ENCODE assay signal across 11 cellular contexts in genomic region chr9:127844821-127845359, GRCh38. TPM values are rescaled to one million over a fixed set of nuclear protein-coding genes. Genes with fewer than 3 reads are reported as not detected.
DNase-seq lines count a peak whose midpoint lies in the region; ATAC-seq, FAIRE-seq and TF ChIP-seq lines count a peak whose summit lies in the region.
"Had no signal": no experiment of that assay in that cellular context is flagged by ENCODE, and none has a peak within 500 bp of the region (broad histone marks: within the 10 kb centered on the region; RNA-seq: fewer than 3 reads in every experiment).

No MANE protein-coding gene starts in this region.

- TF ChIP-seq POLR2A in K562 (conservative IDR thresholded peaks at IDR 0.05) (no peak), ovary (IDR thresholded peaks at IDR 0.05) (no peak), GM12891 (IDR thresholded peaks at IDR 0.05; ENCODE audit: low read depth, low read length) (no peak)

- peak; percentile 23; the same call in 2 of the 3 replicates for ATAC-seq in K562
- ATAC-seq in activated CD8-positive, alpha-beta T cell treated with anti-CD3 and anti-CD28 coated beads for 36 hours, result no peak

- H3K4me2 ChIP-seq in K562 (ENCODE audit: insufficient read depth, low read length), result no peak overlapping the region
- H3K4me2 ChIP-seq in hepatocyte, result no peak overlapping the region
- H3K4me2 ChIP-seq: A549 had no signal

- H3K4me1 ChIP-seq in ACC112 (ENCODE audit: control insufficient read depth, insufficient read depth, low read length, unreplicated experiment) (peaks cover 60% of the 10 kb centered on the region), K562 (replicated peaks in 1 of 2; ENCODE audit: control insufficient read depth in 2 of 2, insufficient read depth in 2 of 2, low read length in 2 of 2) (peaks cover 23 to 31% of the 10 kb centered on the region in 2 experiments), hepatocyte (ENCODE audit: insufficient read depth) (peaks cover 10% of the 10 kb centered on the region), ovary (ENCODE audit: insufficient read depth) (peaks cover 42% of the 10 kb centered on the region)
- H3K4me1 ChIP-seq: A549 had no signal

- H3K27ac Mint-ChIP-seq in activated CD8-positive, alpha-beta T cell treated with anti-CD3 and anti-CD28 coated beads for 36 hours, result no peak overlapping the region
- H3K27ac Mint-ChIP-seq: activated B cell treated with CpG ODN at 0.5 μM for 24 hours had no signal

- no peak for TF ChIP-seq CTCF in K562 (IDR thresholded peaks at IDR 0.05 in 2 of 3, conservative IDR thresholded peaks at IDR 0.05 in 1 of 3; ENCODE audit: insufficient read depth in 2 of 3, low read depth in 1 of 3, low read length in 3 of 3)
- no peak for TF ChIP-seq CTCF in hepatocyte (IDR thresholded peaks at IDR 0.05; ENCODE audit: poor library complexity)
- TF ChIP-seq CTCF in ovary (IDR thresholded peaks at IDR 0.05), result no peak
- TF ChIP-seq CTCF in activated CD8-positive, alpha-beta T cell treated with anti-CD3 and anti-CD28 coated beads for 36 hours (IDR thresholded peaks at IDR 0.05), result no peak

- H3K9ac ChIP-seq in K562 (ENCODE audit: insufficient read depth in 1 of 2, low read depth in 2 of 2, low read length in 2 of 2), result peak overlapping the region; percentile 5 to 74; a peak in 2 of 4 replicates

- H3K79me2 ChIP-seq in ACC112 (ENCODE audit: control insufficient read depth, insufficient read depth, low read length, unreplicated experiment) (peaks cover 86% of the 10 kb centered on the region), K562 (ENCODE audit: control insufficient read depth, insufficient read depth, low read length) (no peaks in the 10 kb centered on the region), hepatocyte (no peaks in the 10 kb centered on the region)

- H3K27me3 ChIP-seq in ACC112 (ENCODE audit: insufficient read depth, low read length) (no peaks in the 10 kb centered on the region), K562 (ENCODE audit: control insufficient read depth in 2 of 2, insufficient read depth in 2 of 2, low read length in 2 of 2) (no peaks in the 10 kb centered on the region), hepatocyte (no peaks in the 10 kb centered on the region), ovary (no peaks in the 10 kb centered on the region)

- H3K27ac ChIP-seq in ACC112 (ENCODE audit: low read depth, low read length) (peak overlapping the region; percentile 91), K562 (ENCODE audit: extremely low read depth, low read depth, low read length) (peak overlapping the region; percentile 19; the same call in 1 of the 3 replicates), hepatocyte (peak overlapping the region; percentile 20), ovary (peak overlapping the region; percentile 87)
- H3K27ac ChIP-seq: A549 had no signal

- CTCF ChIA-PET in K562 (lab: Yijun Ruan, JAX; ENCODE audit: low intra/inter-chr PET ratio), result no interaction called here
- CTCF ChIA-PET in activated CD8-positive, alpha-beta T cell treated with anti-CD3 and anti-CD28 coated beads for 36 hours (lab: Charles Lee), result interaction anchor here (1.2 kb wide), 1 partner anchor 8 kb away, joined by 3 read pairs; no protein-coding TSS in a partner anchor

- H3K36me3 Mint-ChIP-seq in activated CD8-positive, alpha-beta T cell treated with anti-CD3 and anti-CD28 coated beads for 36 hours (ENCODE audit: low read depth), result peaks cover 12% of the 10 kb centered on the region

- no peaks in the 10 kb centered on the region for H3K4me1 Mint-ChIP-seq in activated CD8-positive, alpha-beta T cell treated with anti-CD3 and anti-CD28 coated beads for 36 hours (ENCODE audit: low read depth)
- H3K4me1 Mint-ChIP-seq: activated B cell treated with CpG ODN at 0.5 μM for 24 hours had no signal

- H3K4me3 Mint-ChIP-seq in activated CD8-positive, alpha-beta T cell treated with anti-CD3 and anti-CD28 coated beads for 36 hours, result no peak overlapping the region
- H3K4me3 Mint-ChIP-seq: activated B cell treated with CpG ODN at 0.5 μM for 24 hours had no signal

- H3K27me3 Mint-ChIP-seq in activated CD8-positive, alpha-beta T cell treated with anti-CD3 and anti-CD28 coated beads for 36 hours, result no peaks in the 10 kb centered on the region
- H3K27me3 Mint-ChIP-seq: activated B cell treated with CpG ODN at 0.5 μM for 24 hours had no signal

- H2AFZ ChIP-seq in ACC112 (ENCODE audit: low read length, unreplicated experiment) (peak overlapping the region; percentile 1), K562 (ENCODE audit: low read depth, low read length) (peak overlapping the region; percentile 84), hepatocyte (no peak overlapping the region)

- H3K9me2 ChIP-seq in hepatocyte (replicated peaks; ENCODE audit: insufficient read depth), result no peaks in the 10 kb centered on the region

- H4K20me1 ChIP-seq in K562 (replicated peaks; ENCODE audit: control insufficient read depth, insufficient read depth, low read length), result no peaks in the 10 kb centered on the region
- no peaks in the 10 kb centered on the region for H4K20me1 ChIP-seq in hepatocyte (ENCODE audit: insufficient read depth, poor library complexity, severe bottlenecking)

- H3K36me3 ChIP-seq in ACC112 (ENCODE audit: insufficient read depth, low read length) (peaks cover 21% of the 10 kb centered on the region), K562 (ENCODE audit: control insufficient read depth, insufficient read depth, low read length) (no peaks in the 10 kb centered on the region), hepatocyte (replicated peaks; ENCODE audit: insufficient read depth, low read depth) (no peaks in the 10 kb centered on the region), ovary (no peaks in the 10 kb centered on the region)

- POLR2A ChIA-PET in K562 (lab: Yijun Ruan, JAX), result interaction anchor here (0.9 to 1.2 kb wide), 2 partner anchors 16 to 17 kb away, joined by 3 to 5 read pairs; no protein-coding TSS in a partner anchor
- POLR2A ChIA-PET in activated CD8-positive, alpha-beta T cell treated with anti-CD3 and anti-CD28 coated beads for 36 hours (lab: Charles Lee), result interaction anchor here (0.9 kb wide), 1 partner anchor 40 kb away, joined by 3 read pairs; no protein-coding TSS in a partner anchor

- H3K9me1 ChIP-seq in K562 (ENCODE audit: control insufficient read depth, insufficient read depth, low read length), result peaks cover 3% of the 10 kb centered on the region

- in situ Hi-C loops in K562 (cut with MboI), result no loop called here

- FAIRE-seq in K562 (lab: Jason Lieb, UNC), result no peak
- no peak for FAIRE-seq in GM12891 (lab: Jason Lieb, UNC)
- FAIRE-seq: A549 had no signal

- no peak for DNase-seq in K562 (ENCODE audit: extremely low read depth in 1 of 4, low spot score in 3 of 4)
- peak; percentile 4 for DNase-seq in hepatocyte (ENCODE audit: low spot score)
- DNase-seq in ovary, result peak in 4 of 5 donors; percentile 51 to 69 (median 62)
- no peak for DNase-seq in activated T-cell treated with anti-CD3 and anti-CD28 coated beads for 4 hours
- no peak for DNase-seq in GM12891 (ENCODE audit: insufficient read length, low spot score)
- no peak for DNase-seq in cortex of kidney (lab: John Stamatoyannopoulos, UW)
- DNase-seq in activated CD8-positive, alpha-beta T cell treated with anti-CD3 and anti-CD28 coated beads for 36 hours, result no peak
- DNase-seq: activated B cell treated with CpG ODN at 0.5 μM for 24 hours; activated effector memory CD4-positive, alpha-beta T cell treated with anti-CD3 and anti-CD28 coated beads, Interleukin-2, amount 50 U/mL, for 16 hours had no signal

- intact Hi-C loops in K562 (cut with micrococcal nuclease) (no loop called here), ovary (cut with DNase I) (no loop called here)
- intact Hi-C loops in activated CD8-positive, alpha-beta T cell treated with anti-CD3 and anti-CD28 coated beads for 36 hours (cut with micrococcal nuclease), result no loop called here

- TF ChIP-seq EP300 in K562 (IDR thresholded peaks at IDR 0.05; ENCODE audit: low read length) (no peak), ovary (IDR thresholded peaks at IDR 0.05) (no peak)

- peaks cover 12% of the 10 kb centered on the region for H3K9me3 Mint-ChIP-seq in activated CD8-positive, alpha-beta T cell treated with anti-CD3 and anti-CD28 coated beads for 36 hours

- no TSS peak for BruUV-seq in K562 (replicated peaks; lab: Mats Ljungman, UMichigan)

- H3K4me3 ChIP-seq in ACC112 (ENCODE audit: low read depth, low read length), result peak overlapping the region; percentile 43
- no peak overlapping the region for H3K4me3 ChIP-seq in K562
- H3K4me3 ChIP-seq in hepatocyte, result no peak overlapping the region
- H3K4me3 ChIP-seq in ovary, result no peak overlapping the region
- H3K4me3 ChIP-seq: A549 had no signal

- WGBS in K562 (ENCODE audit: insufficient coverage, low coverage, missing lambda C conversion rate), result 80% methylated on average over 15 of the region's 16 CpGs
- WGBS in hepatocyte (ENCODE audit: low lambda C conversion rate, missing lambda C conversion rate), result 66% methylated on average over 16 of the region's 16 CpGs
- WGBS in ovary, 3 donors, result 12 to 38% (median 14%) methylated on average over 16 of the region's 16 CpGs

- H3K9me3 ChIP-seq in K562 (replicated peaks; ENCODE audit: control insufficient read depth, insufficient read depth, low read depth, low read length), result peaks cover 12% of the 10 kb centered on the region
- H3K9me3 ChIP-seq in hepatocyte (ENCODE audit: low read depth), result no peaks in the 10 kb centered on the region
- H3K9me3 ChIP-seq in ovary, result no peaks in the 10 kb centered on the region

- no peak for TF ChIP-seq RAD21 in K562 (CRISPR knock-in tag; conservative IDR thresholded peaks at IDR 0.05 in 1 of 2, IDR thresholded peaks at IDR 0.05 in 1 of 2)

RNA-seq across cellular contexts. Expression of gene ENG, which starts 9.6 kb away (rescaled TPM):
- total RNA-seq in K562 (2011; cell fraction: chromatin; rRNA removed; ENCODE audit: low replicate concordance), result 0.51 and 0.69 TPM in 2 replicates
- total RNA-seq in K562 (2011; cell fraction: nucleolus; rRNA removed), result 0.50 and 1.1 TPM in 2 replicates
- total RNA-seq in K562 (2011; cell fraction: nucleoplasm; rRNA removed), result not detected in 2 replicates
- total RNA-seq in K562 (2014; rRNA removed) (0.16 and 0.23 TPM in 2 replicates), K562 (2014; rRNA removed; fragmentation: Illumina TruSeq; extraction: Trizol) (0.07 TPM in 1 of 2 replicates, not detected in the other), K562 (2015; rRNA removed; fragmentation: Illumina TruSeq; extraction: Trizol) (0.04 TPM in 1 of 2 replicates, not detected in the other), K562 (2021) (0.40 and 0.51 TPM in 2 replicates), hepatocyte (3.2 and 6.8 TPM in 2 replicates), ovary (100 to 1,000 TPM in 5 of 7 donors, 10 to 100 TPM in 2; 59.7 to 298 (median 217) TPM)
- polyA plus RNA-seq in K562 (2011; rRNA removed) (0.14 and 0.27 TPM in 2 replicates), K562 (2014; fragmentation: Illumina TruSeq; extraction: Trizol) (0.24 and 0.28 TPM in 2 replicates), K562 (2014; fragmentation: Nextera tagmentation; extraction: Ambion mirVana) (under 1 TPM in 1 of 2 experiments, not detected in 1; 0.13 TPM), K562 (2014; rRNA removed) (0.13 TPM in 1 of 2 replicates, not detected in the other), hepatocyte (19.4 and 21.2 TPM in 2 replicates), ovary (100 to 1,000 TPM in 1 of 2 donors, 10 to 100 TPM in 1; 54.7 to 191 TPM)
- polyA plus RNA-seq in K562 (2011; cell fraction: cytosol; rRNA removed), result 0.19 TPM in 2 replicates
- 0.21 and 0.33 TPM in 2 replicates for polyA plus RNA-seq in K562 (2011; cell fraction: nucleus; rRNA removed)
- polyA plus RNA-seq in K562 (2012), result 0.73 and 1.6 TPM in 2 replicates
- polyA minus RNA-seq in K562 (2011; rRNA and poly(A)+ RNA removed), result 0.06 TPM in 1 of 2 replicates, not detected in the other
- 0.64 TPM in 1 of 2 replicates, not detected in the other for polyA minus RNA-seq in K562 (2011; cell fraction: cytosol; rRNA and poly(A)+ RNA removed)
- polyA minus RNA-seq in K562 (2011; cell fraction: nucleus; rRNA and poly(A)+ RNA removed), result not detected in 2 replicates
- polyA plus RNA-seq in GM12891 (2012; ENCODE audit: low read depth, missing spikeins), result 3.3 TPM
- total RNA-seq in activated CD8-positive, alpha-beta T cell treated with anti-CD3 and anti-CD28 coated beads for 36 hours, result 10 to 100 TPM; 14.2 to 15.0 TPM

RNA-seq across cellular contexts. Expression of gene AK1, which starts 32.6 kb away (rescaled TPM):
- total RNA-seq in K562 (2011; cell fraction: chromatin; rRNA removed; ENCODE audit: low replicate concordance), result 1.9 and 7.3 TPM in 2 replicates
- 7.1 and 11.2 TPM in 2 replicates for total RNA-seq in K562 (2011; cell fraction: nucleolus; rRNA removed)
- total RNA-seq in K562 (2011; cell fraction: nucleoplasm; rRNA removed), result 3.7 and 5.5 TPM in 2 replicates
- total RNA-seq in K562 (2014; rRNA removed) (33.2 and 56.5 TPM in 2 replicates), K562 (2014; rRNA removed; fragmentation: Illumina TruSeq; extraction: Trizol) (15.1 and 22.6 TPM in 2 replicates), K562 (2015; rRNA removed; fragmentation: Illumina TruSeq; extraction: Trizol) (38.7 and 39.0 TPM in 2 replicates), K562 (2021) (67.6 and 71.8 TPM in 2 replicates), hepatocyte (28.3 and 39.8 TPM in 2 replicates), ovary (100 to 1,000 TPM in 6 of 7 donors, 10 to 100 TPM in 1; 30.9 to 174 (median 151) TPM)
- polyA plus RNA-seq in K562 (2011; rRNA removed) (37.2 and 44.6 TPM in 2 replicates), K562 (2014; fragmentation: Illumina TruSeq; extraction: Trizol) (68.8 and 76.7 TPM in 2 replicates), K562 (2014; fragmentation: Nextera tagmentation; extraction: Ambion mirVana) (10 to 100 TPM; 10.1 to 38.9 TPM), K562 (2014; rRNA removed) (58.1 and 73.2 TPM in 2 replicates), hepatocyte (85.9 and 91.3 TPM in 2 replicates), ovary (10 to 100 TPM; 37.7 to 87.4 TPM)
- polyA plus RNA-seq in K562 (2011; cell fraction: cytosol; rRNA removed), result 48.4 and 109 TPM in 2 replicates
- polyA plus RNA-seq in K562 (2011; cell fraction: nucleus; rRNA removed), result 29.2 and 57.2 TPM in 2 replicates
- polyA plus RNA-seq in K562 (2012), result 69.4 and 83.0 TPM in 2 replicates
- polyA minus RNA-seq in K562 (2011; rRNA and poly(A)+ RNA removed), result 10.3 and 14.5 TPM in 2 replicates
- 11.4 and 13.5 TPM in 2 replicates for polyA minus RNA-seq in K562 (2011; cell fraction: cytosol; rRNA and poly(A)+ RNA removed)
- polyA minus RNA-seq in K562 (2011; cell fraction: nucleus; rRNA and poly(A)+ RNA removed), result 1.2 and 2.1 TPM in 2 replicates
- polyA plus RNA-seq in GM12891 (2012; ENCODE audit: low read depth, missing spikeins), result 7.0 TPM
- total RNA-seq in activated CD8-positive, alpha-beta T cell treated with anti-CD3 and anti-CD28 coated beads for 36 hours, result 10 to 100 TPM; 12.1 to 14.8 TPM

RNA-seq across cellular contexts. Expression of gene FPGS, which starts 42.2 kb away (rescaled TPM):
- 82.8 and 192 TPM in 2 replicates for total RNA-seq in K562 (2011; cell fraction: chromatin; rRNA removed; ENCODE audit: low replicate concordance)
- total RNA-seq in K562 (2011; cell fraction: nucleolus; rRNA removed), result 117 and 131 TPM in 2 replicates
- total RNA-seq in K562 (2011; cell fraction: nucleoplasm; rRNA removed), result 76.6 and 93.6 TPM in 2 replicates
- 77.1 and 91.1 TPM in 2 replicates for total RNA-seq in K562 (2014; rRNA removed)
- 19.7 and 32.6 TPM in 2 replicates for total RNA-seq in K562 (2014; rRNA removed; fragmentation: Illumina TruSeq; extraction: Trizol)
- total RNA-seq in K562 (2015; rRNA removed; fragmentation: Illumina TruSeq; extraction: Trizol), result 52.9 and 54.0 TPM in 2 replicates
- 85.1 and 90.2 TPM in 2 replicates for total RNA-seq in K562 (2021)
- polyA plus RNA-seq in K562 (2011; rRNA removed), result 59.2 and 65.5 TPM in 2 replicates
- polyA plus RNA-seq in K562 (2011; cell fraction: cytosol; rRNA removed), result 77.6 and 147 TPM in 2 replicates
- 83.8 and 119 TPM in 2 replicates for polyA plus RNA-seq in K562 (2011; cell fraction: nucleus; rRNA removed)
- polyA plus RNA-seq in K562 (2012), result 59.3 and 62.8 TPM in 2 replicates
- 86.4 and 87.8 TPM in 2 replicates for polyA plus RNA-seq in K562 (2014; fragmentation: Illumina TruSeq; extraction: Trizol)
- 1 to 10 TPM in 1 of 2 experiments, under 1 TPM in 1; 0.84 to 2.0 TPM for polyA plus RNA-seq in K562 (2014; fragmentation: Nextera tagmentation; extraction: Ambion mirVana)
- polyA plus RNA-seq in K562 (2014; rRNA removed), result 61.4 and 63.1 TPM in 2 replicates
- polyA minus RNA-seq in K562 (2011; rRNA and poly(A)+ RNA removed), result 31.3 and 52.3 TPM in 2 replicates
- 47.3 and 50.9 TPM in 2 replicates for polyA minus RNA-seq in K562 (2011; cell fraction: cytosol; rRNA and poly(A)+ RNA removed)
- 28.5 and 31.4 TPM in 2 replicates for polyA minus RNA-seq in K562 (2011; cell fraction: nucleus; rRNA and poly(A)+ RNA removed)
- 27.4 and 30.9 TPM in 2 replicates for total RNA-seq in hepatocyte
- polyA plus RNA-seq in hepatocyte, result 48.5 and 52.2 TPM in 2 replicates
- 100 to 1,000 TPM; 111 to 209 (median 158) TPM for total RNA-seq in ovary
- polyA plus RNA-seq in ovary, result 100 to 1,000 TPM in 1 of 2 donors, 10 to 100 TPM in 1; 18.9 to 108 TPM
- 48.1 TPM for polyA plus RNA-seq in GM12891 (2012; ENCODE audit: low read depth, missing spikeins)
- total RNA-seq in activated CD8-positive, alpha-beta T cell treated with anti-CD3 and anti-CD28 coated beads for 36 hours, result 10 to 100 TPM; 79.8 to 80.4 TPM

RNA-seq across cellular contexts. Expression of gene ST6GALNAC6, which starts 54.5 kb away (rescaled TPM):
- total RNA-seq in K562 (2011; cell fraction: chromatin; rRNA removed; ENCODE audit: low replicate concordance), result 18.9 and 41.8 TPM in 2 replicates
- 25.3 and 31.9 TPM in 2 replicates for total RNA-seq in K562 (2011; cell fraction: nucleolus; rRNA removed)
- total RNA-seq in K562 (2011; cell fraction: nucleoplasm; rRNA removed), result 19.5 and 22.4 TPM in 2 replicates
- total RNA-seq in K562 (2014; rRNA removed) (13.0 and 16.0 TPM in 2 replicates), K562 (2014; rRNA removed; fragmentation: Illumina TruSeq; extraction: Trizol) (6.4 and 8.2 TPM in 2 replicates), K562 (2015; rRNA removed; fragmentation: Illumina TruSeq; extraction: Trizol) (16.8 and 17.0 TPM in 2 replicates), K562 (2021) (17.3 and 18.7 TPM in 2 replicates), hepatocyte (31.8 and 37.3 TPM in 2 replicates), ovary (100 to 1,000 TPM in 5 of 7 donors, 10 to 100 TPM in 2; 58.5 to 141 (median 111) TPM)
- polyA plus RNA-seq in K562 (2011; rRNA removed) (23.0 and 23.7 TPM in 2 replicates), K562 (2014; fragmentation: Illumina TruSeq; extraction: Trizol) (14.5 and 15.6 TPM in 2 replicates), K562 (2014; fragmentation: Nextera tagmentation; extraction: Ambion mirVana) (under 1 TPM; 0.13 to 0.20 TPM), K562 (2014; rRNA removed) (16.4 and 19.0 TPM in 2 replicates), hepatocyte (47.7 and 61.2 TPM in 2 replicates), ovary (100 to 1,000 TPM in 1 of 2 donors, 10 to 100 TPM in 1; 52.5 to 145 TPM)
- polyA plus RNA-seq in K562 (2011; cell fraction: cytosol; rRNA removed), result 30.5 and 46.9 TPM in 2 replicates
- polyA plus RNA-seq in K562 (2011; cell fraction: nucleus; rRNA removed), result 51.3 and 78.0 TPM in 2 replicates
- polyA plus RNA-seq in K562 (2012), result 13.2 and 13.7 TPM in 2 replicates
- 5.5 and 6.3 TPM in 2 replicates for polyA minus RNA-seq in K562 (2011; rRNA and poly(A)+ RNA removed)
- 3.5 and 5.2 TPM in 2 replicates for polyA minus RNA-seq in K562 (2011; cell fraction: cytosol; rRNA and poly(A)+ RNA removed)
- polyA minus RNA-seq in K562 (2011; cell fraction: nucleus; rRNA and poly(A)+ RNA removed), result 10.4 and 11.2 TPM in 2 replicates
- 23.2 TPM for polyA plus RNA-seq in GM12891 (2012; ENCODE audit: low read depth, missing spikeins)
- total RNA-seq in activated CD8-positive, alpha-beta T cell treated with anti-CD3 and anti-CD28 coated beads for 36 hours, result 10 to 100 TPM; 36.9 to 38.8 TPM

RNA-seq across cellular contexts. Expression of gene CDK9, which starts 59.1 kb away (rescaled TPM):
- 56.0 and 127 TPM in 2 replicates for total RNA-seq in K562 (2011; cell fraction: chromatin; rRNA removed; ENCODE audit: low replicate concordance)
- total RNA-seq in K562 (2011; cell fraction: nucleolus; rRNA removed), result 76.7 and 85.9 TPM in 2 replicates
- 52.5 and 57.5 TPM in 2 replicates for total RNA-seq in K562 (2011; cell fraction: nucleoplasm; rRNA removed)
- total RNA-seq in K562 (2014; rRNA removed), result 33.0 and 36.7 TPM in 2 replicates
- total RNA-seq in K562 (2014; rRNA removed; fragmentation: Illumina TruSeq; extraction: Trizol), result 27.5 and 27.9 TPM in 2 replicates
- 28.1 and 29.8 TPM in 2 replicates for total RNA-seq in K562 (2015; rRNA removed; fragmentation: Illumina TruSeq; extraction: Trizol)
- total RNA-seq in K562 (2021), result 75.2 and 78.6 TPM in 2 replicates
- polyA plus RNA-seq in K562 (2011; rRNA removed), result 44.6 and 51.9 TPM in 2 replicates
- 44.4 and 58.1 TPM in 2 replicates for polyA plus RNA-seq in K562 (2011; cell fraction: cytosol; rRNA removed)
- polyA plus RNA-seq in K562 (2011; cell fraction: nucleus; rRNA removed), result 121 and 155 TPM in 2 replicates
- polyA plus RNA-seq in K562 (2012), result 52.1 and 60.8 TPM in 2 replicates
- polyA plus RNA-seq in K562 (2014; fragmentation: Illumina TruSeq; extraction: Trizol), result 54.1 and 60.5 TPM in 2 replicates
- polyA plus RNA-seq in K562 (2014; fragmentation: Nextera tagmentation; extraction: Ambion mirVana), result 1 to 10 TPM; 4.2 to 5.0 TPM
- polyA plus RNA-seq in K562 (2014; rRNA removed), result 34.7 and 42.6 TPM in 2 replicates
- 45.5 and 76.0 TPM in 2 replicates for polyA minus RNA-seq in K562 (2011; rRNA and poly(A)+ RNA removed)
- 25.9 and 42.3 TPM in 2 replicates for polyA minus RNA-seq in K562 (2011; cell fraction: cytosol; rRNA and poly(A)+ RNA removed)
- 31.0 and 33.8 TPM in 2 replicates for polyA minus RNA-seq in K562 (2011; cell fraction: nucleus; rRNA and poly(A)+ RNA removed)
- total RNA-seq in hepatocyte, result 53.5 and 84.6 TPM in 2 replicates
- polyA plus RNA-seq in hepatocyte, result 91.4 and 92.3 TPM in 2 replicates
- 100 to 1,000 TPM in 6 of 7 donors, 10 to 100 TPM in 1; 88.7 to 209 (median 130) TPM for total RNA-seq in ovary
- 10 to 100 TPM; 71.7 to 98.9 TPM for polyA plus RNA-seq in ovary
- 48.5 TPM for polyA plus RNA-seq in GM12891 (2012; ENCODE audit: low read depth, missing spikeins)
- 10 to 100 TPM; 86.2 to 91.6 TPM for total RNA-seq in activated CD8-positive, alpha-beta T cell treated with anti-CD3 and anti-CD28 coated beads for 36 hours

Comparison
In these comparisons a context has a peak if more than half of its experiments do, and no peak if none do; other contexts are left out.
1. H3K27ac ChIP-seq: peak in every context shown above with its lines; median percentile 91 in ACC112; 87 in ovary; 20 in hepatocyte; 19 in K562.
2. DNase-seq: peak in hepatocyte (single experiment) and ovary (4 of 5); none in K562 (0 of 4), activated T-cell treated with anti-CD3 and anti-CD28 coated beads for 4 hours (single experiment), GM12891 (single experiment), cortex of kidney (single experiment) and activated CD8-positive, alpha-beta T cell treated with anti-CD3 and anti-CD28 coated beads for 36 hours (single experiment).